Comparison of ENCODE assay signal across 17 cellular contexts in genomic region chr1:34930702-34931071, GRCh38. TPM values are rescaled to one million over a fixed set of nuclear protein-coding genes. Genes with fewer than 3 reads are reported as not detected.
DNase-seq lines count a peak whose midpoint lies in the region; ATAC-seq lines count a peak whose summit lies in the region.
"Had no signal": no experiment of that assay in that cellular context is flagged by ENCODE, and none has a peak within 500 bp of the region (broad histone marks: within the 10 kb centered on the region; RNA-seq: fewer than 3 reads in every experiment).

No MANE protein-coding gene starts in this region.

- peaks cover 75% of the 10 kb centered on the region for H3K27me3 ChIP-seq in iPS-20b (ENCODE audit: insufficient read depth, low read length)

- no peak overlapping the region for H3K27ac Mint-ChIP-seq in activated naive CD4-positive, alpha-beta T cell treated with anti-CD3 and anti-CD28 coated beads for 36 hours
- H3K27ac Mint-ChIP-seq in activated naive CD8-positive, alpha-beta T cell treated with anti-CD3 and anti-CD28 coated beads for 36 hours = no peak overlapping the region
- no peak overlapping the region for H3K27ac Mint-ChIP-seq in stimulated activated effector memory CD8-positive, alpha-beta T cell treated with anti-CD3 and anti-CD28 coated beads, Interleukin-12 subunit alpha, Interleukin-12 subunit beta, amount 100 ng/mL, for 72 hours
- H3K27ac Mint-ChIP-seq: activated T-helper 1 cell treated with anti-CD3 and anti-CD28 coated beads, Interleukin-12 subunit alpha, Interleukin-12 subunit beta, Interleukin-2, Interleukin-4 antibody, amounts not matched to agents 30 ng/mL and 10 ng/mL and 1 ng/mL, durations not matched to agents 14 hours and 24 hours and 36 hours; CD14-positive monocyte had no signal

- CTCF ChIA-PET in activated naive CD4-positive, alpha-beta T cell treated with anti-CD3 and anti-CD28 coated beads for 36 hours (lab: Charles Lee) = interaction anchor here (0.7 kb wide), 1 partner anchor 1222 kb away, joined by 7 read pairs; no protein-coding TSS in a partner anchor

- no peak for DNase-seq in activated naive CD4-positive, alpha-beta T cell treated with anti-CD3 and anti-CD28 coated beads for 36 hours
- DNase-seq in activated naive CD4-positive, alpha-beta T cell treated with anti-CD3 and anti-CD28 coated beads, Interleukin-2, amount 50 U/mL, for 16 hours = no peak
- DNase-seq in activated naive CD8-positive, alpha-beta T cell treated with anti-CD3 and anti-CD28 coated beads for 36 hours = no peak
- DNase-seq in stimulated activated effector memory CD8-positive, alpha-beta T cell treated with anti-CD3 and anti-CD28 coated beads, Interleukin-12 subunit alpha, Interleukin-12 subunit beta, amount 100 ng/mL, for 72 hours (ENCODE audit: low spot score in 2 of 2) = no peak
- DNase-seq in left colon = no peak
- no peak for DNase-seq in DMS114 treated with DMSO at 0.1 percent for 48 hours (lab: John Stamatoyannopoulos, UW; ENCODE audit: unreplicated experiment)
- no peak for DNase-seq in GOT3 (lab: John Stamatoyannopoulos, UW)
- DNase-seq: activated CD4-positive, alpha-beta T cell treated with anti-CD3 and anti-CD28 coated beads, Interleukin-2, amount 50 U/mL, for 48 hours; aorta; foreskin keratinocyte; NCI-H1105; stimulated activated CD4-positive, alpha-beta T cell treated with anti-CD3 and anti-CD28 coated beads, Interleukin-15, amount 100 ng/mL, for 24 hours had no signal

- peaks cover 40% of the 10 kb centered on the region for H3K27me3 Mint-ChIP-seq in activated naive CD4-positive, alpha-beta T cell treated with anti-CD3 and anti-CD28 coated beads for 36 hours (ENCODE audit: low read depth)
- H3K27me3 Mint-ChIP-seq in activated naive CD8-positive, alpha-beta T cell treated with anti-CD3 and anti-CD28 coated beads for 36 hours = peaks cover 58% of the 10 kb centered on the region

- no peaks in the 10 kb centered on the region for H3K9me3 Mint-ChIP-seq in activated naive CD4-positive, alpha-beta T cell treated with anti-CD3 and anti-CD28 coated beads for 36 hours
- H3K9me3 Mint-ChIP-seq in activated naive CD8-positive, alpha-beta T cell treated with anti-CD3 and anti-CD28 coated beads for 36 hours = no peaks in the 10 kb centered on the region
- H3K9me3 Mint-ChIP-seq in stimulated activated effector memory CD8-positive, alpha-beta T cell treated with anti-CD3 and anti-CD28 coated beads, Interleukin-12 subunit alpha, Interleukin-12 subunit beta, amount 100 ng/mL, for 72 hours = no peaks in the 10 kb centered on the region
- H3K9me3 Mint-ChIP-seq: activated T-helper 1 cell treated with anti-CD3 and anti-CD28 coated beads, Interleukin-12 subunit alpha, Interleukin-12 subunit beta, Interleukin-2, Interleukin-4 antibody, amounts not matched to agents 30 ng/mL and 10 ng/mL and 1 ng/mL, durations not matched to agents 14 hours and 24 hours and 36 hours had no signal

- H3K4me1 ChIP-seq in iPS-20b (ENCODE audit: insufficient read depth, low read length) = peaks cover 9% of the 10 kb centered on the region
- H3K4me1 ChIP-seq: foreskin keratinocyte had no signal

- no peak for ATAC-seq in stimulated activated effector memory CD8-positive, alpha-beta T cell treated with anti-CD3 and anti-CD28 coated beads, Interleukin-12 subunit alpha, Interleukin-12 subunit beta, amount 100 ng/mL, for 72 hours
- ATAC-seq in left colon = no peak
- ATAC-seq: foreskin keratinocyte had no signal

- no peaks in the 10 kb centered on the region for H3K36me3 Mint-ChIP-seq in activated naive CD4-positive, alpha-beta T cell treated with anti-CD3 and anti-CD28 coated beads for 36 hours (ENCODE audit: low read depth)
- H3K36me3 Mint-ChIP-seq in activated naive CD8-positive, alpha-beta T cell treated with anti-CD3 and anti-CD28 coated beads for 36 hours = no peaks in the 10 kb centered on the region
- no peaks in the 10 kb centered on the region for H3K36me3 Mint-ChIP-seq in stimulated activated effector memory CD8-positive, alpha-beta T cell treated with anti-CD3 and anti-CD28 coated beads, Interleukin-12 subunit alpha, Interleukin-12 subunit beta, amount 100 ng/mL, for 72 hours

- no peaks in the 10 kb centered on the region for H3K36me3 ChIP-seq in iPS-20b (ENCODE audit: insufficient read depth, low read depth, low read length)

- no peak overlapping the region for H3K9ac ChIP-seq in iPS-20b (ENCODE audit: low read depth, low read length)
- H3K9ac ChIP-seq: SK-N-SH had no signal

- no peak overlapping the region for H3K27ac ChIP-seq in iPS-20b (ENCODE audit: low read length)
- H3K27ac ChIP-seq: foreskin keratinocyte had no signal

- peaks cover 7% of the 10 kb centered on the region for H3K4me1 Mint-ChIP-seq in activated naive CD4-positive, alpha-beta T cell treated with anti-CD3 and anti-CD28 coated beads for 36 hours (ENCODE audit: low read depth)
- peaks cover 7% of the 10 kb centered on the region for H3K4me1 Mint-ChIP-seq in activated naive CD8-positive, alpha-beta T cell treated with anti-CD3 and anti-CD28 coated beads for 36 hours
- peaks cover 12% of the 10 kb centered on the region for H3K4me1 Mint-ChIP-seq in stimulated activated effector memory CD8-positive, alpha-beta T cell treated with anti-CD3 and anti-CD28 coated beads, Interleukin-12 subunit alpha, Interleukin-12 subunit beta, amount 100 ng/mL, for 72 hours

- peak overlapping the region; percentile 69; the same call in 1 of the 2 replicates for H3K4me3 ChIP-seq in iPS-20b (ENCODE audit: low read length)

- intact Hi-C loops in activated naive CD4-positive, alpha-beta T cell treated with anti-CD3 and anti-CD28 coated beads for 36 hours (cut with micrococcal nuclease) = no loop called here
- intact Hi-C loops in left colon (cut with DNase I, micrococcal nuclease) = no loop called here

- H3K9me3 ChIP-seq in iPS-20b (ENCODE audit: insufficient read depth, low read depth, low read length) = no peaks in the 10 kb centered on the region
- H3K9me3 ChIP-seq: SK-N-SH had no signal

- H3K4me3 Mint-ChIP-seq in activated naive CD4-positive, alpha-beta T cell treated with anti-CD3 and anti-CD28 coated beads for 36 hours = peak overlapping the region; percentile 27
- peak overlapping the region; percentile 5 for H3K4me3 Mint-ChIP-seq in activated naive CD8-positive, alpha-beta T cell treated with anti-CD3 and anti-CD28 coated beads for 36 hours
- peak overlapping the region; percentile 36 for H3K4me3 Mint-ChIP-seq in stimulated activated effector memory CD8-positive, alpha-beta T cell treated with anti-CD3 and anti-CD28 coated beads, Interleukin-12 subunit alpha, Interleukin-12 subunit beta, amount 100 ng/mL, for 72 hours
- H3K4me3 Mint-ChIP-seq: activated T-helper 1 cell treated with anti-CD3 and anti-CD28 coated beads, Interleukin-12 subunit alpha, Interleukin-12 subunit beta, Interleukin-2, Interleukin-4 antibody, amounts not matched to agents 30 ng/mL and 10 ng/mL and 1 ng/mL, durations not matched to agents 14 hours and 24 hours and 36 hours had no signal

RNA-seq across cellular contexts. Expression of gene DLGAP3, which starts 1.2 kb away (rescaled TPM):
- total RNA-seq in activated naive CD4-positive, alpha-beta T cell treated with anti-CD3 and anti-CD28 coated beads for 36 hours = under 1 TPM; 0.69 to 0.74 TPM
- total RNA-seq in activated naive CD8-positive, alpha-beta T cell treated with anti-CD3 and anti-CD28 coated beads for 36 hours = under 1 TPM; 0.74 to 0.91 TPM
- total RNA-seq in left colon = under 1 TPM; 0.24 to 0.28 TPM
- total RNA-seq: A673, foreskin keratinocyte had no signal

RNA-seq across cellular contexts. Expression of gene TMEM35B, which starts 54.5 kb away (rescaled TPM):
- total RNA-seq in activated naive CD4-positive, alpha-beta T cell treated with anti-CD3 and anti-CD28 coated beads for 36 hours = 10 to 100 TPM; 18.2 to 19.9 TPM
- 10 to 100 TPM; 18.4 to 19.2 TPM for total RNA-seq in activated naive CD8-positive, alpha-beta T cell treated with anti-CD3 and anti-CD28 coated beads for 36 hours
- 10 to 100 TPM; 16.1 to 16.2 TPM for total RNA-seq in left colon
